ENCODE assay signal across 31 cellular contexts in the genomic region with DNA sequence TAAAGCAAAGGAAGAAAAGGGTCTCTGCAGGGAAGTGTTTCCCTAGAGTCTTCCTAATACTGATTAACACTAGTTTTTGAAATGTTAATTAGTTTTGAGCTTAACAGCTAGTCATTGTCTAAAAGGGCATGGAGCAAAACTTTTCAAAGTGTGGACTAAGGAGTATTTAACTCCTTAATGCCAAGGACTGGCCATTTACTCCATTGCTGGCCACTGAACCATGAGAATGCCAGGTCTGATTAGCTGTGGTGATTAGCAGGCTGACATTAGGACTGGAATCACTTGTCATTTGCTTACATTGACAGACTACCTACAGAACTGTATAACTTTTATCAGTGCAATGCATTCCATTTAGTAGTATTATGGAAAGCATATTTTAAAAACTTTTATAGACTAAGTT.
"Had no signal": no experiment of that assay in that cellular context is flagged by ENCODE, and none has a peak within 500 bp of the region (broad histone marks: within the 10 kb centered on the region; RNA-seq: fewer than 3 reads in every experiment).

No MANE protein-coding gene starts in this region.

- H3K9me3 ChIP-seq: esophagus muscularis mucosa, gastrocnemius medialis, heart left ventricle had no signal

- H3K4me3 Mint-ChIP-seq: activated CD4-positive, alpha-beta memory T cell treated with anti-CD3 and anti-CD28 coated beads, Interleukin-2, amount 10 ng/mL, durations not matched to agents 7 days and 5 days; activated CD4-positive, alpha-beta T cell treated with anti-CD3 and anti-CD28 coated beads for 36 hours; activated CD4-positive, alpha-beta T cell treated with anti-CD3 and anti-CD28 coated beads, Interleukin-2, amount 10 ng/mL, durations not matched to agents 24 days and 14 days; activated naive CD4-positive, alpha-beta T cell treated with anti-CD3 and anti-CD28 coated beads, Interleukin-2, amount 10 ng/mL, durations not matched to agents 7 days and 5 days; activated naive CD8-positive, alpha-beta T cell treated with anti-CD3 and anti-CD28 coated beads, Interleukin-2, amount 10 ng/mL, durations not matched to agents 7 days and 5 days; activated T-cell treated with anti-CD3 and anti-CD28 coated beads, Interleukin-2, amount 50 U/mL, for 24 hours; activated T-cell treated with anti-CD3 and anti-CD28 coated beads, Interleukin-2, amount 50 U/mL, for 72 hours; central memory CD8-positive, alpha-beta T cell; dendritic cell treated with granulocyte-macrophage colony-stimulating factor and Interleukin-4, amounts not matched to agents 40 ng/mL and 50 ng/mL, for 4 days; effector memory CD8-positive, alpha-beta T cell had no signal

- H3K4me3 ChIP-seq: coronary artery, dorsolateral prefrontal cortex, esophagus muscularis mucosa, gastrocnemius medialis, heart left ventricle had no signal

- H3K27ac Mint-ChIP-seq: activated CD4-positive, alpha-beta memory T cell treated with anti-CD3 and anti-CD28 coated beads, Interleukin-2, amount 10 ng/mL, durations not matched to agents 7 days and 5 days; activated CD4-positive, alpha-beta T cell treated with anti-CD3 and anti-CD28 coated beads for 36 hours; activated CD4-positive, alpha-beta T cell treated with anti-CD3 and anti-CD28 coated beads, Interleukin-2, amount 10 ng/mL, durations not matched to agents 24 days and 14 days; activated naive CD4-positive, alpha-beta T cell treated with anti-CD3 and anti-CD28 coated beads, Interleukin-2, amount 10 ng/mL, durations not matched to agents 7 days and 5 days; activated naive CD4-positive, alpha-beta T cell treated with anti-CD3 and anti-CD28 coated beads, Interleukin-2, amount 50 U/mL, for 72 hours; activated naive CD8-positive, alpha-beta T cell treated with anti-CD3 and anti-CD28 coated beads, Interleukin-2, amount 10 ng/mL, durations not matched to agents 7 days and 5 days; activated T-cell treated with anti-CD3 and anti-CD28 coated beads, Interleukin-2, amount 50 U/mL, for 24 hours; activated T-cell treated with anti-CD3 and anti-CD28 coated beads, Interleukin-2, amount 50 U/mL, for 72 hours; dendritic cell treated with granulocyte-macrophage colony-stimulating factor and Interleukin-4, amounts not matched to agents 40 ng/mL and 50 ng/mL, for 4 days; effector memory CD8-positive, alpha-beta T cell had no signal

- H3K27ac ChIP-seq: brain microvascular endothelial cell, coronary artery, dorsolateral prefrontal cortex, esophagus muscularis mucosa, foreskin keratinocyte, gastrocnemius medialis, heart left ventricle had no signal

- H3K36me3 Mint-ChIP-seq: activated naive CD4-positive, alpha-beta T cell treated with anti-CD3 and anti-CD28 coated beads, Interleukin-2, amount 10 ng/mL, durations not matched to agents 7 days and 5 days; activated naive CD4-positive, alpha-beta T cell treated with anti-CD3 and anti-CD28 coated beads, Interleukin-2, amount 50 U/mL, for 72 hours; activated naive CD8-positive, alpha-beta T cell treated with anti-CD3 and anti-CD28 coated beads, Interleukin-2, amount 10 ng/mL, durations not matched to agents 7 days and 5 days had no signal

- H3K27me3 ChIP-seq: brain microvascular endothelial cell, dorsolateral prefrontal cortex, esophagus muscularis mucosa, foreskin keratinocyte, gastrocnemius medialis, heart left ventricle had no signal

- FAIRE-seq: astrocyte, bronchial epithelial cell had no signal

- H3K4me1 Mint-ChIP-seq: activated CD4-positive, alpha-beta memory T cell treated with anti-CD3 and anti-CD28 coated beads, Interleukin-2, amount 10 ng/mL, durations not matched to agents 7 days and 5 days; activated CD4-positive, alpha-beta T cell treated with anti-CD3 and anti-CD28 coated beads for 36 hours; activated CD4-positive, alpha-beta T cell treated with anti-CD3 and anti-CD28 coated beads, Interleukin-2, amount 10 ng/mL, durations not matched to agents 24 days and 14 days; activated naive CD4-positive, alpha-beta T cell treated with anti-CD3 and anti-CD28 coated beads, Interleukin-2, amount 10 ng/mL, durations not matched to agents 7 days and 5 days; activated naive CD8-positive, alpha-beta T cell treated with anti-CD3 and anti-CD28 coated beads, Interleukin-2, amount 10 ng/mL, durations not matched to agents 7 days and 5 days; central memory CD8-positive, alpha-beta T cell had no signal

- ATAC-seq: activated CD4-positive, alpha-beta T cell treated with anti-CD3 and anti-CD28 coated beads for 36 hours; activated naive CD4-positive, alpha-beta T cell treated with anti-CD3 and anti-CD28 coated beads, Interleukin-2, amount 50 U/mL, for 72 hours; activated T-cell treated with anti-CD3 and anti-CD28 coated beads, Interleukin-2, amount 50 U/mL, for 72 hours; effector memory CD8-positive, alpha-beta T cell; foreskin keratinocyte; gastrocnemius medialis; heart left ventricle had no signal

- H3K27me3 Mint-ChIP-seq: activated CD4-positive, alpha-beta memory T cell treated with anti-CD3 and anti-CD28 coated beads, Interleukin-2, amount 10 ng/mL, durations not matched to agents 7 days and 5 days; activated CD4-positive, alpha-beta T cell treated with anti-CD3 and anti-CD28 coated beads for 36 hours; activated CD4-positive, alpha-beta T cell treated with anti-CD3 and anti-CD28 coated beads, Interleukin-2, amount 10 ng/mL, durations not matched to agents 24 days and 14 days; activated naive CD4-positive, alpha-beta T cell treated with anti-CD3 and anti-CD28 coated beads, Interleukin-2, amount 10 ng/mL, durations not matched to agents 7 days and 5 days; activated naive CD8-positive, alpha-beta T cell treated with anti-CD3 and anti-CD28 coated beads, Interleukin-2, amount 10 ng/mL, durations not matched to agents 7 days and 5 days; activated T-cell treated with anti-CD3 and anti-CD28 coated beads, Interleukin-2, amount 50 U/mL, for 24 hours; central memory CD8-positive, alpha-beta T cell; dendritic cell treated with granulocyte-macrophage colony-stimulating factor and Interleukin-4, amounts not matched to agents 40 ng/mL and 50 ng/mL, for 4 days; effector memory CD8-positive, alpha-beta T cell had no signal

- DNase-seq: activated CD4-positive, alpha-beta memory T cell treated with anti-CD3 and anti-CD28 coated beads, Interleukin-2, amount 10 ng/mL, durations not matched to agents 7 days and 5 days; activated CD4-positive, alpha-beta T cell treated with anti-CD3 and anti-CD28 coated beads for 36 hours; activated CD4-positive, alpha-beta T cell treated with anti-CD3 and anti-CD28 coated beads, Interleukin-2, amount 10 ng/mL, durations not matched to agents 24 days and 14 days; activated CD4-positive, CD25-positive, alpha-beta regulatory T cell; activated CD4-positive, CD25-positive, alpha-beta regulatory T cell treated with anti-CD3 and anti-CD28 coated beads, Interleukin-2, amount 50 U/mL, for 72 hours; activated CD8-positive, alpha-beta memory T cell treated with anti-CD3 and anti-CD28 coated beads, Interleukin-2, amount 50 U/mL, for 48 hours; activated gamma-delta T cell; activated naive CD4-positive, alpha-beta T cell; activated naive CD4-positive, alpha-beta T cell treated with anti-CD3 and anti-CD28 coated beads, Interleukin-2, amount 10 ng/mL, durations not matched to agents 7 days and 5 days; activated naive CD8-positive, alpha-beta T cell treated with anti-CD3 and anti-CD28 coated beads, Interleukin-2, amount 10 ng/mL, durations not matched to agents 7 days and 5 days; activated T-cell treated with anti-CD3 and anti-CD28 coated beads for 4 hours; activated T-cell treated with anti-CD3 and anti-CD28 coated beads, Interleukin-2, amount 50 U/mL, for 24 hours; activated T-cell treated with anti-CD3 and anti-CD28 coated beads, Interleukin-2, amount 50 U/mL, for 72 hours; anterior cingulate cortex; brain microvascular endothelial cell; dorsolateral prefrontal cortex; effector CD4-positive, alpha-beta T cell; effector memory CD8-positive, alpha-beta T cell; erythroblast; foreskin keratinocyte; gastrocnemius medialis; glutamatergic neuron; heart left ventricle; T-helper 2 cell had no signal

- H3K36me3 ChIP-seq: brain microvascular endothelial cell, esophagus muscularis mucosa, gastrocnemius medialis, heart left ventricle had no signal

- H3K9me3 Mint-ChIP-seq: activated CD4-positive, alpha-beta memory T cell treated with anti-CD3 and anti-CD28 coated beads, Interleukin-2, amount 10 ng/mL, durations not matched to agents 7 days and 5 days; activated CD4-positive, alpha-beta T cell treated with anti-CD3 and anti-CD28 coated beads, Interleukin-2, amount 10 ng/mL, durations not matched to agents 24 days and 14 days; activated naive CD8-positive, alpha-beta T cell treated with anti-CD3 and anti-CD28 coated beads, Interleukin-2, amount 10 ng/mL, durations not matched to agents 7 days and 5 days; dendritic cell treated with granulocyte-macrophage colony-stimulating factor and Interleukin-4, amounts not matched to agents 40 ng/mL and 50 ng/mL, for 4 days had no signal

- H3K4me1 ChIP-seq: esophagus muscularis mucosa, foreskin keratinocyte, gastrocnemius medialis, heart left ventricle had no signal
